ENCODE assay signal across 8 cellular contexts in the genomic region with DNA sequence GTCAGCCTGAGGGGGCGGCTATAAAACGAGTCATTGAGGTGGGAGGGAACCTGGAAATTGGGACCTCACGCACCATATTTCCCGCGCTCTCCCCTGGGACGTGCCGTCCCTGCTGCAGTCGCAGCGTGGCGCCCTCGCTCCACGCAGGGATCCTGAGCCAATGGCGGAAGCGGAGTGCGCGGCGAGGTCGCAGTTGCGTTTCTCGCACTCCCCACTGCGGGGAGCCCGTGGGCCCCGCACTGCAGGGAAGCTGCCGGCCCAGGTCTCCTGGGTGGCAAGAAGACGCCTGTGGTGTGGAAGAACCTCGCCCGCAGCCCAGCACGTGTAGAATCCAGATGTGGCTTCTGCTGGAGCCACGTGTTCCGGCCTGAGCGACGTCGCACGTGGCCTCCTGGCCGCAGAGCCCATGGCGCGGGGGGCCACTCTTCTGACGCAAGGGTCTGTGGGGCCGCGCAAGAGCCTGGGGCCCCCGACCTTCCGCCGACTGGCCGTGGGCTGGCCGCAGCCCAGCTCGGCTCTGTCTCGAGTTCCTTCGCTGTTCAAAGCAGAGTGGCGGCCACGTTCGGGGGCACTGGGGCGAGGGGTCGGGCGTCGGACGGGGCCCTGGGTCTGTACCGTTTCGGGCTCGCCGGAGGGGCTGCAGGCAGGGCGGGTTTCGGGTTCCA. TPM values are rescaled to one million over a fixed set of nuclear protein-coding genes. Genes with fewer than 3 reads are reported as not detected.
DNase-seq lines count a peak whose midpoint lies in the region; ATAC-seq and TF ChIP-seq lines count a peak whose summit lies in the region.

No MANE protein-coding gene starts in this region.

- peak; percentile 8 for DNase-seq in DMS153 (lab: John Stamatoyannopoulos, UW)
- DNase-seq in HCEC 1CT: peak; percentile 72
- peak; percentile 41 for DNase-seq in NCI-H2107 (lab: John Stamatoyannopoulos, UW)
- DNase-seq in activated T-cell treated with anti-CD3 and anti-CD28 coated beads for 1 hour (ENCODE audit: low read depth): peak; percentile 62
- peak; percentile 3 for DNase-seq in epithelial cell of proximal tubule (ENCODE audit: low read depth)
- DNase-seq in naive B cell: peak; percentile 65
- peak; percentile 61 to 72 for DNase-seq in stimulated activated effector memory CD8-positive, alpha-beta T cell treated with anti-CD3 and anti-CD28 coated beads, Interleukin-12 subunit alpha, Interleukin-12 subunit beta, amount 100 ng/mL, for 72 hours (ENCODE audit: low spot score in 2 of 2)

- H3K4me3 ChIP-seq in epithelial cell of proximal tubule (ENCODE audit: low read depth, low read length): peak overlapping the region; percentile 27

- H3K9me3 Mint-ChIP-seq in naive B cell: no peaks in the 10 kb centered on the region
- H3K9me3 Mint-ChIP-seq in stimulated activated effector memory CD8-positive, alpha-beta T cell treated with anti-CD3 and anti-CD28 coated beads, Interleukin-12 subunit alpha, Interleukin-12 subunit beta, amount 100 ng/mL, for 72 hours: no peaks in the 10 kb centered on the region

- peak overlapping the region; percentile 45 to 81 (median 54) for H3K4me3 Mint-ChIP-seq in naive B cell
- peak overlapping the region; percentile 6 for H3K4me3 Mint-ChIP-seq in stimulated activated effector memory CD8-positive, alpha-beta T cell treated with anti-CD3 and anti-CD28 coated beads, Interleukin-12 subunit alpha, Interleukin-12 subunit beta, amount 100 ng/mL, for 72 hours

- peak; percentile 93 for ATAC-seq in naive B cell (ENCODE audit: low read depth in 2 of 2)
- peak; percentile 88 for ATAC-seq in stimulated activated effector memory CD8-positive, alpha-beta T cell treated with anti-CD3 and anti-CD28 coated beads, Interleukin-12 subunit alpha, Interleukin-12 subunit beta, amount 100 ng/mL, for 72 hours
- no peak for ATAC-seq in GM21381 (IDR thresholded peaks at IDR 0.05; ENCODE audit: unreplicated experiment)

- TF ChIP-seq CTCF in epithelial cell of proximal tubule (conservative IDR thresholded peaks at IDR 0.05; ENCODE audit: low read depth, low read length): peak; percentile 100

- no peak overlapping the region for H3K27ac Mint-ChIP-seq in naive B cell
- H3K27ac Mint-ChIP-seq in stimulated activated effector memory CD8-positive, alpha-beta T cell treated with anti-CD3 and anti-CD28 coated beads, Interleukin-12 subunit alpha, Interleukin-12 subunit beta, amount 100 ng/mL, for 72 hours: no peak overlapping the region

- H3K36me3 Mint-ChIP-seq in naive B cell: peaks cover 0 to 7% of the 10 kb centered on the region in 2 donors
- H3K36me3 Mint-ChIP-seq in stimulated activated effector memory CD8-positive, alpha-beta T cell treated with anti-CD3 and anti-CD28 coated beads, Interleukin-12 subunit alpha, Interleukin-12 subunit beta, amount 100 ng/mL, for 72 hours: peaks cover 5% of the 10 kb centered on the region

- peaks cover 8 to 49% (median 14%) of the 10 kb centered on the region in 3 donors for H3K27me3 Mint-ChIP-seq in naive B cell

- H3K4me1 Mint-ChIP-seq in naive B cell: peaks cover 14 to 19% (median 18%) of the 10 kb centered on the region in 3 donors
- H3K4me1 Mint-ChIP-seq in stimulated activated effector memory CD8-positive, alpha-beta T cell treated with anti-CD3 and anti-CD28 coated beads, Interleukin-12 subunit alpha, Interleukin-12 subunit beta, amount 100 ng/mL, for 72 hours: peaks cover 10% of the 10 kb centered on the region

RNA-seq across cellular contexts. Expression of gene HIF1AN, which starts 26.4 kb away (rescaled TPM):
- 6.1 and 7.0 TPM in 2 replicates for total RNA-seq in epithelial cell of proximal tubule
- polyA plus RNA-seq in naive B cell (ENCODE audit: low read depth in 6 of 6): 10 to 100 TPM; 23.2 to 36.1 (median 29.3) TPM

RNA-seq across cellular contexts. Expression of gene NDUFB8, which starts 32.5 kb away (rescaled TPM):
- 217 and 269 TPM in 2 replicates for total RNA-seq in epithelial cell of proximal tubule
- 100 to 1,000 TPM; 403 to 762 (median 428) TPM for polyA plus RNA-seq in naive B cell (ENCODE audit: low read depth in 6 of 6)

RNA-seq across cellular contexts. Expression of gene SEC31B, which starts 42.5 kb away (rescaled TPM):
- total RNA-seq in epithelial cell of proximal tubule: 0.87 and 2.9 TPM in 2 replicates
- 1 to 10 TPM in 2 of 6 donors, under 1 TPM in 3, not detected in 1; 0.55 to 1.6 (median 0.83) TPM for polyA plus RNA-seq in naive B cell (ENCODE audit: low read depth in 6 of 6)

Comparison
In these comparisons a context has a peak if more than half of its experiments do, and no peak if none do; other contexts are left out.
1. DNase-seq: peak in every context shown above with its lines; median percentile 72 in HCEC 1CT; 66 in stimulated activated effector memory CD8-positive, alpha-beta T cell treated with anti-CD3 and anti-CD28 coated beads, Interleukin-12 subunit alpha, Interleukin-12 subunit beta, amount 100 ng/mL, for 72 hours; 65 in naive B cell; 62 in activated T-cell treated with anti-CD3 and anti-CD28 coated beads for 1 hour; 41 in NCI-H2107; 8 in DMS153; 3 in epithelial cell of proximal tubule.